Comparison of ENCODE assay signal across 14 cellular contexts in genomic region chr12:53066594-53066978, GRCh38. TPM values are rescaled to one million over a fixed set of nuclear protein-coding genes. Genes with fewer than 3 reads are reported as not detected.
DNase-seq lines count a peak whose midpoint lies in the region; ATAC-seq and TF ChIP-seq lines count a peak whose summit lies in the region.
"Had no signal": no experiment of that assay in that cellular context is flagged by ENCODE, and none has a peak within 500 bp of the region (broad histone marks: within the 10 kb centered on the region; RNA-seq: fewer than 3 reads in every experiment).

No MANE protein-coding gene starts in this region.

- no peaks in the 10 kb centered on the region for H3K79me2 ChIP-seq in PC-9 (ENCODE audit: low read depth)

- no peaks in the 10 kb centered on the region for H3K27me3 ChIP-seq in PC-9 (ENCODE audit: insufficient read depth, low read depth)
- no peaks in the 10 kb centered on the region for H3K27me3 ChIP-seq in body of pancreas
- no peaks in the 10 kb centered on the region for H3K27me3 ChIP-seq in mesenchymal stem cell (ENCODE audit: control insufficient read depth in 1 of 2, insufficient read depth in 1 of 2, low read length in 2 of 2)
- H3K27me3 ChIP-seq in thoracic aorta (replicated peaks; ENCODE audit: insufficient read depth) = no peaks in the 10 kb centered on the region
- H3K27me3 ChIP-seq: cardiac muscle cell, neutrophil had no signal

- TF ChIP-seq CTCF in PC-9 (conservative IDR thresholded peaks at IDR 0.05) (no peak), body of pancreas (IDR thresholded peaks at IDR 0.05) (no peak), thoracic aorta (IDR thresholded peaks at IDR 0.05) (no peak)

- H3K4me1 ChIP-seq in PC-9 (replicated peaks; ENCODE audit: insufficient read depth) (peaks cover 21% of the 10 kb centered on the region), body of pancreas (peaks cover 12% of the 10 kb centered on the region), mesenchymal stem cell (ENCODE audit: control insufficient read depth, insufficient read depth, low read depth, low read length) (peaks cover 27% of the 10 kb centered on the region), thoracic aorta (ENCODE audit: control insufficient read depth in 1 of 2, low read depth in 2 of 2) (peaks cover 34 to 89% of the 10 kb centered on the region in 2 donors)

- 80 to 88% methylated on average over 9 to 10 of the region's 10 CpGs for WGBS in body of pancreas, 2 donors
- WGBS in mesenchymal stem cell = 96% methylated on average over 5 of the region's 10 CpGs

- H2BK120ac ChIP-seq in mesenchymal stem cell (ENCODE audit: low read depth, low read length) = no peak overlapping the region

- H3K9ac ChIP-seq in mesenchymal stem cell (ENCODE audit: low read length) = peak overlapping the region; percentile 86

- peaks cover 9% of the 10 kb centered on the region; the same call in 1 of the 2 replicates for H3F3A ChIP-seq in PC-9 (ENCODE audit: insufficient read depth, low read depth)

- H3K27ac ChIP-seq in PC-9 (peak overlapping the region; percentile 50; the same call in 1 of the 2 replicates), body of pancreas (peak overlapping the region in 3 of 4 donors; percentile 20 to 55 (median 45)), mesenchymal stem cell (ENCODE audit: low read length, poor library complexity, severe bottlenecking) (no peak overlapping the region), thoracic aorta (peak overlapping the region; percentile 78 to 83)
- H3K27ac ChIP-seq: cardiac muscle cell, neutrophil, SK-N-MC had no signal

- H4K8ac ChIP-seq in mesenchymal stem cell (ENCODE audit: low read length) = peak overlapping the region; percentile 5

- peak overlapping the region in 1 of 2 experiments; percentile 35 for H3K14ac ChIP-seq in mesenchymal stem cell (ENCODE audit: low read length in 2 of 2)

- H3K4me3 ChIP-seq in PC-9 (no peak overlapping the region), body of pancreas (no peak overlapping the region), mesenchymal stem cell (ENCODE audit: insufficient read depth in 1 of 2, low read depth in 1 of 2, low read length in 2 of 2) (peak overlapping the region in 1 of 2 experiments; percentile 67), thoracic aorta (no peak overlapping the region)
- H3K4me3 ChIP-seq: cardiac muscle cell, SK-N-MC had no signal

- no peak for TF ChIP-seq POLR2A in body of pancreas (IDR thresholded peaks at IDR 0.05)

- H2BK5ac ChIP-seq in mesenchymal stem cell (ENCODE audit: low read depth, low read length, poor library complexity, severe bottlenecking) = no peak overlapping the region

- no peaks in the 10 kb centered on the region for H3K9me2 ChIP-seq in PC-9 (ENCODE audit: insufficient read depth)

- H4K91ac ChIP-seq in mesenchymal stem cell (ENCODE audit: low read length) = peak overlapping the region; percentile 77

- peak overlapping the region; percentile 13 to 41 for H3K4ac ChIP-seq in mesenchymal stem cell (ENCODE audit: low read depth in 1 of 2, low read length in 2 of 2)

- H3K4me2 ChIP-seq in PC-9 = peak overlapping the region; percentile 60; the same call in 1 of the 2 replicates
- H3K4me2 ChIP-seq in mesenchymal stem cell (ENCODE audit: low read length, poor library complexity, severe bottlenecking) = no peak overlapping the region

- BruUV-seq in PC-9 (replicated peaks; lab: Mats Ljungman, UMichigan) = no TSS peak

- DNase-seq in PC-9 (no peak), body of pancreas (no peak), mesenchymal stem cell (no peak), thoracic aorta (ENCODE audit: low spot score) (no peak), NCI-H146 (lab: John Stamatoyannopoulos, UW) (no peak), COLO668 (lab: John Stamatoyannopoulos, UW; ENCODE audit: unreplicated experiment) (no peak), KBM-7 (no peak)
- DNase-seq: NCI-H1436 treated with DMSO at 0.1 percent for 48 hours; stimulated activated naive B cell treated with anti-CD40 and anti-IgM and Interleukin-4, amounts not matched to agents 10 μg/mL and 1 μg/mL and 100 μg/mL, for 72 hours had no signal

- POLR2A ChIA-PET in PC-9 (lab: Charles Lee; ENCODE audit: unreplicated experiment) = interaction anchor here (0.7 to 1.3 kb wide), 2 partner anchors 13 to 114 kb away, joined by 3 to 10 read pairs; partner anchors contain the start of genes SPRYD3 and ZNF740

- H4K20me1 ChIP-seq in PC-9 (ENCODE audit: insufficient read depth) = no peaks in the 10 kb centered on the region

- peak overlapping the region in 1 of 2 experiments; percentile 65 for H3K18ac ChIP-seq in mesenchymal stem cell (ENCODE audit: low read depth in 1 of 2, low read length in 2 of 2)

- H2BK15ac ChIP-seq in mesenchymal stem cell (ENCODE audit: low read depth, poor library complexity, severe bottlenecking) = no peak overlapping the region

- in situ Hi-C loops in KBM-7 (cut with MboI; ENCODE audit: low pct_unique_long_range_greater_than_20kb, low sequenced_read_pairs) = loop anchor here (25.0 kb wide), 1 partner anchor 221 kb away; the partner anchor contains the start of genes MYG1 and PFDN5

- H3K23ac ChIP-seq in mesenchymal stem cell (ENCODE audit: low read length in 2 of 2) = no peak overlapping the region

- peak overlapping the region; percentile 75 to 94 for H2BK12ac ChIP-seq in mesenchymal stem cell (ENCODE audit: low read length in 2 of 2)

- H3K36me3 ChIP-seq in PC-9 (ENCODE audit: low read depth) (no peaks in the 10 kb centered on the region), body of pancreas (replicated peaks in 1 of 2; ENCODE audit: insufficient read depth in 1 of 2, low read depth in 2 of 2) (peaks cover 0 to 19% of the 10 kb centered on the region in 2 donors), mesenchymal stem cell (ENCODE audit: control insufficient read depth in 1 of 2, insufficient read depth in 2 of 2, low read depth in 1 of 2, low read length in 2 of 2) (peaks cover 46 to 74% of the 10 kb centered on the region in 2 experiments), thoracic aorta (peaks cover 34% of the 10 kb centered on the region)
- H3K36me3 ChIP-seq: cardiac muscle cell had no signal

- peaks cover 7% of the 10 kb centered on the region for H3K79me1 ChIP-seq in mesenchymal stem cell (replicated peaks; ENCODE audit: low read length, poor library complexity, severe bottlenecking)

- H2AK5ac ChIP-seq in mesenchymal stem cell (ENCODE audit: low read length, severe bottlenecking) = peak overlapping the region; percentile 43

- H2AFZ ChIP-seq in PC-9 (no peak overlapping the region; the same call in 1 of the 2 replicates), mesenchymal stem cell (ENCODE audit: low read depth, low read length) (no peak overlapping the region)

- no peak for ATAC-seq in body of pancreas
- ATAC-seq in thoracic aorta (ENCODE audit: insufficient number of reproducible peaks, low FRiP score, low read depth) = no peak

- CTCF ChIA-PET in PC-9 (lab: Charles Lee) = interaction anchor here (0.5 to 1.7 kb wide), 7 partner anchors 12 to 254 kb away, joined by 3 to 22 read pairs (median 6); partner anchors contain the start of genes AAAS, IGFBP6 and SPRYD3

- intact Hi-C loops in PC-9 (cut with micrococcal nuclease; ENCODE audit: unreplicated experiment) (loop anchor here (1.0 to 10.0 kb wide), 6 partner anchors 33 to 438 kb away; partner anchors contain the start of genes AAAS, ITGB7, NPFF and TARBP2), body of pancreas (cut with DNase I) (loop anchor here (5.0 to 10.0 kb wide), 2 partner anchors 36 to 128 kb away; partner anchors contain the start of gene SOAT2)

- no peaks in the 10 kb centered on the region for H3K9me3 ChIP-seq in PC-9 (ENCODE audit: insufficient read depth, low read depth)
- H3K9me3 ChIP-seq in body of pancreas = no peaks in the 10 kb centered on the region
- H3K9me3 ChIP-seq in mesenchymal stem cell (ENCODE audit: control insufficient read depth, low read length) = no peaks in the 10 kb centered on the region
- no peaks in the 10 kb centered on the region for H3K9me3 ChIP-seq in thoracic aorta
- H3K9me3 ChIP-seq: neutrophil had no signal

RNA-seq across cellular contexts. Expression of gene SPRYD3, which starts 12.6 kb away (rescaled TPM):
- total RNA-seq in PC-9 (2021) (15.2 and 17.2 TPM in 2 replicates), body of pancreas (10 to 100 TPM; 35.3 to 59.3 TPM), thoracic aorta (10 to 100 TPM; 68.0 to 94.8 TPM)
- polyA plus RNA-seq in mesenchymal stem cell (2013, experiment 1 of 2) = 15.3 TPM
- polyA plus RNA-seq in mesenchymal stem cell (2013, experiment 2 of 2) = 14.7 TPM

RNA-seq across cellular contexts. Expression of gene TNS2, which starts 16.7 kb away (rescaled TPM):
- total RNA-seq in PC-9 (2021) (8.5 and 11.5 TPM in 2 replicates), body of pancreas (100 to 1,000 TPM in 1 of 2 donors, 10 to 100 TPM in 1; 75.5 to 113 TPM), thoracic aorta (100 to 1,000 TPM; 292 to 307 TPM)
- polyA plus RNA-seq in mesenchymal stem cell (2013, experiment 1 of 2) = 95.2 TPM
- polyA plus RNA-seq in mesenchymal stem cell (2013, experiment 2 of 2) = 91.2 TPM

RNA-seq across cellular contexts. Expression of gene IGFBP6, which starts 30.9 kb away (rescaled TPM):
- 290 and 333 TPM in 2 replicates for total RNA-seq in PC-9 (2021)
- 100 to 1,000 TPM; 154 to 204 TPM for total RNA-seq in body of pancreas
- 54.0 TPM for polyA plus RNA-seq in mesenchymal stem cell (2013, experiment 1 of 2)
- polyA plus RNA-seq in mesenchymal stem cell (2013, experiment 2 of 2) = 54.6 TPM
- 1,000 to 10,000 TPM; 1,999 to 2,150 TPM for total RNA-seq in thoracic aorta

RNA-seq across cellular contexts. Expression of gene SOAT2, which starts 36.7 kb away (rescaled TPM):
- total RNA-seq in PC-9 (2021) (0.70 and 0.79 TPM in 2 replicates), body of pancreas (not detected), thoracic aorta (under 1 TPM; 0.81 to 0.99 TPM)
- 0.03 TPM for polyA plus RNA-seq in mesenchymal stem cell (2013, experiment 1 of 2)
- polyA plus RNA-seq in mesenchymal stem cell (2013, experiment 2 of 2) = not detected
- total RNA-seq: fibroblast of villous mesenchyme had no signal
- polyA plus RNA-seq: keratinocyte had no signal
